Comparison of ENCODE assay signal across 17 cellular contexts in the genomic region with DNA sequence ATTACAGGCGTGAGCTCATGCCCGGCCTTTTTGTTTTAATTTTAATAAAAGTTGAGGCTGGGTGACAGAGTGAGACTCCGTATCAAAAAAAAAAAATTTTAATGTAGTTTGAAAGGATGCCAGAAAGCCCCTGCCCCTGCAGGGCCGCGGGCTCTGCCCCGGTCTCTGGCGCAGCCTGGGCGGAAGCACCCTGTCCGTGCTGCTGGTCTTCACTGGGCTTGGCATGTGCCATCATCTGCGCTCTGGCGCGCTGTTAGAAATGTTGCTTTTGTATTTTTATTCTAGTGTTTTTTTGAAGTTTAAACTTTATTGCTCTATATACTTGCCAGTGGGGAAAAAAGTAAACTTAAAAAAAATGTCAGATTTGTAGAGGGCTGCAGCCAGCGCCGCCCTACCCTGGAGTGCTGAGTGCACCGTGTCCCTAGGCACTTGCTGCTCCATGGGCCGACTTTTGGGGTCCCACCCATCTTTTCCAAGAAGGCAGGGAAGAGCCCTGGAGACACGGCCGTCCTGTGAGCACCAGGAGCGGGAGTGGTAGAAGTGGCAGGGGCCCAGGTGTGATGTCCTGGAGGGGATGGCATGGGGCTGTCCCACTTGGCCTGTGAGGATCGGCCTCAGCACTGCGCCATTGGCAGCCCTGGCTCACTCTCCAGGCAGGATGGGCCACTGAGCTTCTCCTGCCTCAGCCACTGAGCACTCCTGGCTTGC.
"Had no signal": no experiment of that assay in that cellular context is flagged by ENCODE, and none has a peak within 500 bp of the region (broad histone marks: within the 10 kb centered on the region; RNA-seq: fewer than 3 reads in every experiment).

No MANE protein-coding gene starts in this region.

- ATAC-seq: left colon; stimulated activated memory B cell treated with anti-CD40 and anti-IgM and Interleukin-4, amounts not matched to agents 10 μg/mL and 1 μg/mL and 100 μg/mL, for 72 hours had no signal

- H3K27me3 Mint-ChIP-seq: activated naive CD8-positive, alpha-beta T cell treated with anti-CD3 and anti-CD28 coated beads, Interleukin-2, amount 10 ng/mL, durations not matched to agents 7 days and 5 days had no signal

- H3K4me3 ChIP-seq: breast epithelium, upper lobe of left lung had no signal

- H3K9me3 ChIP-seq: upper lobe of left lung had no signal

- H3K27me3 ChIP-seq: breast epithelium, upper lobe of left lung had no signal

- H3K36me3 Mint-ChIP-seq: naive B cell had no signal

- H3K4me3 Mint-ChIP-seq: activated naive CD8-positive, alpha-beta T cell treated with anti-CD3 and anti-CD28 coated beads, Interleukin-2, amount 10 ng/mL, durations not matched to agents 7 days and 5 days; dendritic cell treated with granulocyte-macrophage colony-stimulating factor and Interleukin-4, amounts not matched to agents 40 ng/mL and 50 ng/mL, for 4 days; stimulated activated memory B cell treated with anti-CD40 and anti-IgM and Interleukin-4, amounts not matched to agents 10 μg/mL and 1 μg/mL and 100 μg/mL, for 72 hours had no signal

- H3K27ac ChIP-seq: epithelial cell of prostate, upper lobe of left lung had no signal

- H3K27ac Mint-ChIP-seq: stimulated activated memory B cell treated with anti-CD40 and anti-IgM and Interleukin-4, amounts not matched to agents 10 μg/mL and 1 μg/mL and 100 μg/mL, for 72 hours had no signal

- H3K9me3 Mint-ChIP-seq: activated naive CD8-positive, alpha-beta T cell treated with anti-CD3 and anti-CD28 coated beads, Interleukin-2, amount 10 ng/mL, durations not matched to agents 7 days and 5 days; dendritic cell treated with granulocyte-macrophage colony-stimulating factor and Interleukin-4, amounts not matched to agents 40 ng/mL and 50 ng/mL, for 4 days; naive B cell; stimulated activated memory B cell treated with anti-CD40 and anti-IgM and Interleukin-4, amounts not matched to agents 10 μg/mL and 1 μg/mL and 100 μg/mL, for 72 hours had no signal

- DNase-seq: activated CD4-positive, alpha-beta T cell treated with anti-CD3 and anti-CD28 coated beads, Interleukin-2, amount 50 U/mL, for 4 hours; activated CD4-positive, CD25-positive, alpha-beta regulatory T cell; activated gamma-delta T cell treated with Interleukin-2 at 50 U/mL for 16 hours; activated naive CD8-positive, alpha-beta T cell treated with anti-CD3 and anti-CD28 coated beads, Interleukin-2, amount 10 ng/mL, durations not matched to agents 7 days and 5 days; activated T-cell treated with anti-CD3 and anti-CD28 coated beads for 4 hours; aorta; effector memory CD4-positive, alpha-beta T cell; foreskin melanocyte; left colon; naive B cell; nucleus accumbens; stimulated activated CD4-positive, alpha-beta T cell treated with anti-CD3 and anti-CD28 coated beads, Interleukin-2, amount 100 ng/mL, for 48 hours had no signal

- H3K36me3 ChIP-seq: breast epithelium had no signal
